ENCODE assay signal across 24 cellular contexts in the genomic region with DNA sequence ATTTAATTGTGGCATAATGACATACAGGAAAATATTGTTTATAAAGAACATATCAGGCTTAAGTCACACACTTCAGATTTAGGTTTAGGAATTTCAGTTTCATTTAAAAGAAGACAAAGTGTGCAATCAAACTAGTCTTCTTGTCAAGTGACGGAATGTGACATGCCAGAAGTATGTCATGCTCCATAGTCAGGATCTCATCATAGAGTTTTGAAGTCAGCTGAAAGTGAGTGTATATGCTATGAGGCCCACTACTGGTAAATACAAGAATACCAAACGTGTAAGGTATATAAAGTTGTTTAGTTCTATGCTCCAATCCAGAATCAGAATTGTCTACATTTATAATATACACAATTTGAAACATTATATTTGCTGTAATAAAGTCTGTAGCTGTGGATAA.
DNase-seq lines count a peak whose midpoint lies in the region; ATAC-seq and TF ChIP-seq lines count a peak whose summit lies in the region.
"Had no signal": no experiment of that assay in that cellular context is flagged by ENCODE, and none has a peak within 500 bp of the region (broad histone marks: within the 10 kb centered on the region; RNA-seq: fewer than 3 reads in every experiment).

No MANE protein-coding gene starts in this region.

- H3F3A ChIP-seq in SK-N-SH (replicated peaks; ENCODE audit: insufficient read depth) (no peaks in the 10 kb centered on the region), neural cell (ENCODE audit: insufficient read depth, low read length, poor library complexity, severe bottlenecking) (no peaks in the 10 kb centered on the region)

- no peaks in the 10 kb centered on the region for H3K4me1 Mint-ChIP-seq in effector memory CD8-positive, alpha-beta T cell (ENCODE audit: low read depth in 2 of 2)
- H3K4me1 Mint-ChIP-seq: CD4-positive, alpha-beta memory T cell had no signal

- no peak overlapping the region for H3K27ac ChIP-seq in SK-N-SH (ENCODE audit: low read depth in 2 of 2, low read length in 1 of 2)
- H3K27ac ChIP-seq in neural cell (ENCODE audit: low read length) = no peak overlapping the region
- H3K27ac ChIP-seq: BLaER1 treated with 17β-estradiol and CSF1 and Interleukin-3, amounts not matched to agents 10 nM and 100 nM; SJSA1 had no signal

- no peaks in the 10 kb centered on the region for H3K9me2 ChIP-seq in SK-N-SH
- no peaks in the 10 kb centered on the region for H3K9me2 ChIP-seq in neural cell (ENCODE audit: insufficient read depth, low read length)

- H3K4me1 ChIP-seq in SK-N-SH (ENCODE audit: control insufficient read depth in 1 of 2, insufficient read depth in 2 of 2, low read depth in 1 of 2, low read length in 1 of 2) = no peaks in the 10 kb centered on the region
- H3K4me1 ChIP-seq: BLaER1 treated with 17β-estradiol and CSF1 and Interleukin-3, amounts not matched to agents 10 nM and 100 nM; SJSA1 had no signal

- ATAC-seq in SK-N-SH treated with all-trans-retinoic acid at 6 μM for 48 hours (no peak), HG02759 (IDR thresholded peaks at IDR 0.05; ENCODE audit: unreplicated experiment) (no peak)
- ATAC-seq in effector memory CD8-positive, alpha-beta T cell (replicated peaks) = no peak
- ATAC-seq: GM23338 had no signal

- TF ChIP-seq CTCF in SK-N-SH (IDR thresholded peaks at IDR 0.05) = no peak
- TF ChIP-seq CTCF in neural cell (IDR thresholded peaks at IDR 0.05; ENCODE audit: poor library complexity, severe bottlenecking) = peak; percentile 48

- H3K27me3 ChIP-seq in SK-N-SH (ENCODE audit: insufficient read depth) (no peaks in the 10 kb centered on the region), neural cell (ENCODE audit: insufficient read depth, low read depth, low read length) (no peaks in the 10 kb centered on the region)
- H3K27me3 ChIP-seq: BLaER1 treated with 17β-estradiol and CSF1 and Interleukin-3, amounts not matched to agents 10 nM and 100 nM; MG63; SJSA1 had no signal

- H3K4me2 ChIP-seq in SK-N-SH (no peak overlapping the region), neural cell (ENCODE audit: low read length) (no peak overlapping the region)
- H3K4me2 ChIP-seq: BLaER1 treated with 17β-estradiol and CSF1 and Interleukin-3, amounts not matched to agents 10 nM and 100 nM; GM23338 had no signal

- TF ChIP-seq RAD21 in SK-N-SH (IDR thresholded peaks at IDR 0.05; ENCODE audit: low read length) (peak; percentile 25; the same call in 1 of the 2 replicates), neural cell (conservative IDR thresholded peaks at IDR 0.05) (peak; percentile 39)

- H3K36me3 Mint-ChIP-seq in effector memory CD8-positive, alpha-beta T cell (ENCODE audit: insufficient read depth) = peaks cover 4% of the 10 kb centered on the region
- H3K36me3 Mint-ChIP-seq: CD4-positive, alpha-beta memory T cell had no signal

- H3K27ac Mint-ChIP-seq in effector memory CD8-positive, alpha-beta T cell = no peak overlapping the region
- H3K27ac Mint-ChIP-seq: CD4-positive, alpha-beta memory T cell; GM23338; H9 had no signal

- H3K9ac ChIP-seq in SK-N-SH (no peak overlapping the region), neural cell (ENCODE audit: low read length) (no peak overlapping the region)
- H3K9ac ChIP-seq: BLaER1 treated with 17β-estradiol and CSF1 and Interleukin-3, amounts not matched to agents 10 nM and 100 nM had no signal

- H3K9me3 Mint-ChIP-seq in effector memory CD8-positive, alpha-beta T cell = peaks cover 3 to 14% of the 10 kb centered on the region in 2 donors
- H3K9me3 Mint-ChIP-seq: GM23338, H9 had no signal

- WGBS in SK-N-SH (ENCODE audit: low lambda C conversion rate) = 43% methylated on average over 2 of the region's 2 CpGs

- no peak overlapping the region for H2AFZ ChIP-seq in SK-N-SH (ENCODE audit: low read depth)
- no peak overlapping the region for H2AFZ ChIP-seq in neural cell (ENCODE audit: low read depth, low read length)
- H2AFZ ChIP-seq: GM23338 had no signal

- H3K9me3 ChIP-seq in SK-N-SH (no peaks in the 10 kb centered on the region), neural cell (ENCODE audit: low read length) (no peaks in the 10 kb centered on the region)
- H3K9me3 ChIP-seq: Caco-2, MG63, SJSA1 had no signal

- H3K79me2 ChIP-seq in SK-N-SH (ENCODE audit: insufficient read depth) (no peaks in the 10 kb centered on the region), neural cell (replicated peaks; ENCODE audit: insufficient read depth, low read length) (no peaks in the 10 kb centered on the region)

- no peak for DNase-seq in SK-N-SH
- DNase-seq in HuH-7 (ENCODE audit: low spot score) = peak; percentile 15
- peak; percentile 34 for DNase-seq in RKO (ENCODE audit: low spot score)
- no peak for DNase-seq in effector memory CD8-positive, alpha-beta T cell
- DNase-seq in hepatic stellate cell (ENCODE audit: low spot score) = no peak
- DNase-seq: 8988T; Caco-2; CD4-positive, alpha-beta memory T cell; DMS 273 treated with DMSO at 0.1 percent for 48 hours; GF-D8; H9; Kasumi-1; MG63; NCI-H2029; NCI-H2227 treated with DMSO at 0.1 percent for 48 hours; NCI-H510A; Right ventricle myocardium superior; RPMI8226 had no signal

- H3K27me3 Mint-ChIP-seq in effector memory CD8-positive, alpha-beta T cell = no peaks in the 10 kb centered on the region
- H3K27me3 Mint-ChIP-seq: CD4-positive, alpha-beta memory T cell had no signal

- TF ChIP-seq EP300 in SK-N-SH (IDR thresholded peaks at IDR 0.05; ENCODE audit: borderline replicate concordance in 1 of 2, low read depth in 1 of 2, low read length in 1 of 2) (no peak), neural cell (conservative IDR thresholded peaks at IDR 0.05; ENCODE audit: poor library complexity, severe bottlenecking) (peak; percentile 65)

- no peak overlapping the region for H3K4me3 Mint-ChIP-seq in effector memory CD8-positive, alpha-beta T cell
- H3K4me3 Mint-ChIP-seq: CD4-positive, alpha-beta memory T cell; GM23338; H9 had no signal

- H3K36me3 ChIP-seq in SK-N-SH (replicated peaks in 1 of 2; ENCODE audit: control insufficient read depth in 1 of 2, insufficient read depth in 2 of 2, low read length in 1 of 2) = no peaks in the 10 kb centered on the region
- H3K36me3 ChIP-seq in neural cell (ENCODE audit: insufficient read depth, low read length) = no peaks in the 10 kb centered on the region
- H3K36me3 ChIP-seq: BLaER1 treated with 17β-estradiol and CSF1 and Interleukin-3, amounts not matched to agents 10 nM and 100 nM; MG63; SJSA1 had no signal

- CTCF ChIA-PET in SK-N-SH (lab: Yijun Ruan, JAX) = interaction anchor here (0.6 kb wide), 1 partner anchor 17 kb away, joined by 3 read pairs; no protein-coding TSS in a partner anchor

- H4K20me1 ChIP-seq in SK-N-SH (ENCODE audit: insufficient read depth) (no peaks in the 10 kb centered on the region), neural cell (ENCODE audit: insufficient read depth) (no peaks in the 10 kb centered on the region)
- H4K20me1 ChIP-seq: BLaER1 treated with 17β-estradiol and CSF1 and Interleukin-3, amounts not matched to agents 10 nM and 100 nM had no signal

- no peak overlapping the region for H3K4me3 ChIP-seq in SK-N-SH (ENCODE audit: low read depth in 2 of 2, low read length in 1 of 2)
- H3K4me3 ChIP-seq in neural cell (ENCODE audit: low read length) = no peak overlapping the region
- H3K4me3 ChIP-seq: BLaER1 treated with 17β-estradiol and CSF1 and Interleukin-3, amounts not matched to agents 10 nM and 100 nM; GM23338; MG63; SJSA1 had no signal

- POLR2A ChIA-PET in SK-N-SH (lab: Yijun Ruan, JAX) = no interaction called here

TF ChIP-seq in SK-N-SH, 30 proteins besides CTCF, POLR2A, EP300 and RAD21 (continues in another document):
- TF ChIP-seq EZH2phosphoT487 (IDR thresholded peaks at IDR 0.05; ENCODE audit: borderline replicate concordance, low read depth) = no peak
- no peak for TF ChIP-seq GATA2 (CRISPR knock-in tag; IDR thresholded peaks at IDR 0.05)
- TF ChIP-seq, protein P1, sequence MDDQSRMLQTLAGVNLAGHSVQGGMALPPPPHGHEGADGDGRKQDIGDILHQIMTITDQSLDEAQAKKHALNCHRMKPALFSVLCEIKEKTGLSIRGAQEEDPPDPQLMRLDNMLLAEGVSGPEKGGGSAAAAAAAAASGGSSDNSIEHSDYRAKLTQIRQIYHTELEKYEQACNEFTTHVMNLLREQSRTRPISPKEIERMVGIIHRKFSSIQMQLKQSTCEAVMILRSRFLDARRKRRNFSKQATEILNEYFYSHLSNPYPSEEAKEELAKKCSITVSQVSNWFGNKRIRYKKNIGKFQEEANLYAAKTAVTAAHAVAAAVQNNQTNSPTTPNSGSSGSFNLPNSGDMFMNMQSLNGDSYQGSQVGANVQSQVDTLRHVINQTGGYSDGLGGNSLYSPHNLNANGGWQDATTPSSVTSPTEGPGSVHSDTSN (IDR thresholded peaks at IDR 0.05) = no peak
- no peak for TF ChIP-seq ELF1 (IDR thresholded peaks at IDR 0.05)

TF ChIP-seq in SK-N-SH treated with all-trans-retinoic acid at 6 μM for 48 hours, 23 proteins besides CTCF, POLR2A, EP300 and RAD21 (continues in another document):
- TF ChIP-seq TCF4 (CRISPR knock-in tag; IDR thresholded peaks at IDR 0.05; ENCODE audit: borderline replicate concordance) (no peak), ZNF565 (CRISPR knock-in tag; conservative IDR thresholded peaks at IDR 0.05; ENCODE audit: low read depth) (no peak), ZFP30 (CRISPR knock-in tag; IDR thresholded peaks at IDR 0.05) (no peak), ARNTL (CRISPR knock-in tag; IDR thresholded peaks at IDR 0.05; ENCODE audit: borderline replicate concordance, low read depth) (no peak), PPARA (CRISPR knock-in tag; IDR thresholded peaks at IDR 0.05; ENCODE audit: borderline replicate concordance) (no peak), RARB (CRISPR knock-in tag; IDR thresholded peaks at IDR 0.05) (no peak), GLIS3 (CRISPR knock-in tag; IDR thresholded peaks at IDR 0.05) (no peak)

TF ChIP-seq in neural cell, 6 proteins besides CTCF, POLR2A, EP300 and RAD21:
- TF ChIP-seq MXI1 (conservative IDR thresholded peaks at IDR 0.05; ENCODE audit: poor library complexity, severe bottlenecking) = no peak
- peak; percentile 37 for TF ChIP-seq POLR2AphosphoS5 (IDR thresholded peaks at IDR 0.05)

Comparison
In these comparisons a context has a peak if more than half of its experiments do, and no peak if none do; other contexts are left out.
1. DNase-seq: peak in HuH-7 (single experiment) and RKO (single experiment); none in SK-N-SH (single experiment), effector memory CD8-positive, alpha-beta T cell (0 of 3) and hepatic stellate cell (single experiment).